In genomic region chr19:2550431-2551171, GRCh38 we compare ENCODE assay signal across 2 cellular contexts.
TF ChIP-seq lines count a peak whose summit lies in the region.

No MANE protein-coding gene starts in this region.

TF ChIP-seq in IMR-90, 13 proteins besides CTCF, POLR2A, EP300 and RAD21:
- TF ChIP-seq BHLHE40 (IDR thresholded peaks at IDR 0.05; ENCODE audit: low read depth, low read length) (no peak), MAFK (IDR thresholded peaks at IDR 0.05; ENCODE audit: low read depth, low read length) (no peak), RCOR1 (IDR thresholded peaks at IDR 0.05; ENCODE audit: insufficient replicate concordance, low read length) (no peak)

TF ChIP-seq in K562, 482 proteins besides CTCF, POLR2A, EP300 and RAD21:
- TF ChIP-seq USF1 (CRISPR knock-in tag; IDR thresholded peaks at IDR 0.05) (0 out of 2 replicates have a peak, but pooled peaks have one; percentile 14), MAX (CRISPR knock-in tag; IDR thresholded peaks at IDR 0.05) (peak; percentile 51; the same call in 1 of the 2 replicates), ARID4B (CRISPR knock-in tag; IDR thresholded peaks at IDR 0.05) (no peak), FOXK2 (conservative IDR thresholded peaks at IDR 0.05 in 1 of 2, IDR thresholded peaks at IDR 0.05 in 1 of 2; ENCODE audit: low read depth in 2 of 2) (no peak), CBX1 (IDR thresholded peaks at IDR 0.05; ENCODE audit: low read depth) (0 out of 2 replicates have a peak, but pooled peaks have one; percentile 46), BCOR (IDR thresholded peaks at IDR 0.05) (0 out of 2 replicates have a peak, but pooled peaks have one; percentile 16), RCOR1 (IDR thresholded peaks at IDR 0.05; ENCODE audit: borderline replicate concordance in 1 of 2, low read depth in 2 of 2, low read length in 2 of 2) (peak in 1 of 2 experiments; percentile 5; a peak in 1 of 4 replicates)
